17 cellular contexts compared by ENCODE assay signal in genomic region chr9:5624655-5625054, GRCh38. TPM values are rescaled to one million over a fixed set of nuclear protein-coding genes. Genes with fewer than 3 reads are reported as not detected.
A peak's percentile ranks its signal among the peaks of the same experiment; 100 is the strongest.
DNase-seq lines count a peak whose midpoint lies in the region; ATAC-seq and TF ChIP-seq lines count a peak whose summit lies in the region.
"Had no signal": no experiment of that assay in that cellular context is flagged by ENCODE, and none has a peak within 500 bp of the region (broad histone marks: within the 10 kb centered on the region; RNA-seq: fewer than 3 reads in every experiment).

No MANE protein-coding gene starts in this region.

- peak; percentile 19 for ATAC-seq in HG02938 (IDR thresholded peaks at IDR 0.05; ENCODE audit: unreplicated experiment)
- no peak for ATAC-seq in activated T-helper 17 cell treated with anti-CD3 and anti-CD28 coated beads, Interleukin-2, amount 50 U/mL, for 72 hours (replicated peaks)
- no peak for ATAC-seq in psoas muscle
- no peak for ATAC-seq in HG03135 (IDR thresholded peaks at IDR 0.05; ENCODE audit: unreplicated experiment)
- ATAC-seq in GM18907 (IDR thresholded peaks at IDR 0.05; ENCODE audit: unreplicated experiment), result no peak
- ATAC-seq: HepG2 had no signal

- no peaks in the 10 kb centered on the region for H3K27me3 Mint-ChIP-seq in activated CD4-positive, alpha-beta T cell treated with anti-CD3 and anti-CD28 coated beads, Interleukin-2, amount 10 ng/mL, durations not matched to agents 24 days and 14 days
- no peaks in the 10 kb centered on the region for H3K27me3 Mint-ChIP-seq in activated T-helper 17 cell treated with anti-CD3 and anti-CD28 coated beads, Interleukin-2, amount 50 U/mL, for 72 hours

- peak overlapping the region; percentile 42 for H3K27ac Mint-ChIP-seq in activated CD4-positive, alpha-beta T cell treated with anti-CD3 and anti-CD28 coated beads, Interleukin-2, amount 10 ng/mL, durations not matched to agents 24 days and 14 days
- H3K27ac Mint-ChIP-seq in activated T-helper 17 cell treated with anti-CD3 and anti-CD28 coated beads, Interleukin-2, amount 50 U/mL, for 72 hours, result peak overlapping the region; percentile 70

- 94 to 100% (median 95%) methylated on average over 2 of the region's 2 CpGs for WGBS in psoas muscle, 3 donors

- H3K4me3 Mint-ChIP-seq in activated CD4-positive, alpha-beta T cell treated with anti-CD3 and anti-CD28 coated beads, Interleukin-2, amount 10 ng/mL, durations not matched to agents 24 days and 14 days, result no peak overlapping the region
- H3K4me3 Mint-ChIP-seq in activated T-helper 17 cell treated with anti-CD3 and anti-CD28 coated beads, Interleukin-2, amount 50 U/mL, for 72 hours, result peak overlapping the region; percentile 46

- H3K27ac ChIP-seq in psoas muscle (peak overlapping the region; percentile 18), ascending aorta (peak overlapping the region in 1 of 2 donors; percentile 14)
- H3K27ac ChIP-seq: C4-2B, thyroid gland had no signal

- intact Hi-C loops in activated CD4-positive, alpha-beta T cell treated with anti-CD3 and anti-CD28 coated beads, Interleukin-2, amount 10 ng/mL, durations not matched to agents 24 days and 14 days (cut with micrococcal nuclease), result loop anchor here (5.0 kb wide), 4 partner anchors 138 to 1133 kb away; partner anchors contain the start of genes JAK2, KDM4C and RCL1
- intact Hi-C loops in psoas muscle (cut with DNase I), result loop anchor here in 1 of 2 donors (10.0 kb wide), 2 partner anchors 390 to 960 kb away; partner anchors contain the start of genes PLPP6, RANBP6 and SPATA6L
- intact Hi-C loops in ascending aorta (cut with DNase I), result loop anchor here (5.0 to 10.0 kb wide), 4 partner anchors 640 to 947 kb away; partner anchors contain the start of genes CDC37L1, JAK2, RCL1 and UHRF2

- H3K4me3 ChIP-seq in psoas muscle, result no peak overlapping the region
- no peak overlapping the region for H3K4me3 ChIP-seq in ascending aorta
- H3K4me3 ChIP-seq: thyroid gland had no signal

- H3K27me3 ChIP-seq in psoas muscle (ENCODE audit: insufficient read depth in 3 of 3, low read length in 2 of 3), result no peaks in the 10 kb centered on the region
- no peaks in the 10 kb centered on the region for H3K27me3 ChIP-seq in ascending aorta
- H3K27me3 ChIP-seq: thyroid gland had no signal

- no peak for DNase-seq in activated CD4-positive, alpha-beta T cell treated with anti-CD3 and anti-CD28 coated beads, Interleukin-2, amount 10 ng/mL, durations not matched to agents 24 days and 14 days
- no peak for DNase-seq in activated CD4-positive, alpha-beta T cell treated with anti-CD3 and anti-CD28 coated beads, Interleukin-2, amount 50 U/mL, for 1 hour
- no peak for DNase-seq in psoas muscle
- DNase-seq in ascending aorta (ENCODE audit: low spot score in 2 of 2), result no peak
- DNase-seq: 8988T, cortex of kidney, EL, H7, immature natural killer cell, RPMI8226, thyroid gland had no signal

- H3K4me1 ChIP-seq in psoas muscle, result peaks cover 29% of the 10 kb centered on the region
- H3K4me1 ChIP-seq in ascending aorta, result peaks cover 5 to 51% of the 10 kb centered on the region in 2 donors

- peaks cover 0 to 4% of the 10 kb centered on the region in 2 donors for H3K36me3 ChIP-seq in psoas muscle (ENCODE audit: insufficient read depth in 1 of 2, low read depth in 1 of 2)
- H3K36me3 ChIP-seq in ascending aorta, result no peaks in the 10 kb centered on the region
- H3K36me3 ChIP-seq: thyroid gland had no signal

- no peaks in the 10 kb centered on the region for H3K9me3 Mint-ChIP-seq in activated CD4-positive, alpha-beta T cell treated with anti-CD3 and anti-CD28 coated beads, Interleukin-2, amount 10 ng/mL, durations not matched to agents 24 days and 14 days
- H3K9me3 Mint-ChIP-seq in activated T-helper 17 cell treated with anti-CD3 and anti-CD28 coated beads, Interleukin-2, amount 50 U/mL, for 72 hours, result no peaks in the 10 kb centered on the region
- H3K9me3 Mint-ChIP-seq: immature natural killer cell had no signal

- H3K9me3 ChIP-seq in psoas muscle, result no peaks in the 10 kb centered on the region
- H3K9me3 ChIP-seq in ascending aorta, result no peaks in the 10 kb centered on the region
- H3K9me3 ChIP-seq: thyroid gland had no signal

- TF ChIP-seq CTCF in psoas muscle (IDR thresholded peaks at IDR 0.05), result no peak
- TF ChIP-seq CTCF in ascending aorta (IDR thresholded peaks at IDR 0.05), result no peak

- peaks cover 31% of the 10 kb centered on the region for H3K4me1 Mint-ChIP-seq in activated CD4-positive, alpha-beta T cell treated with anti-CD3 and anti-CD28 coated beads, Interleukin-2, amount 10 ng/mL, durations not matched to agents 24 days and 14 days
- peaks cover 15% of the 10 kb centered on the region for H3K4me1 Mint-ChIP-seq in activated T-helper 17 cell treated with anti-CD3 and anti-CD28 coated beads, Interleukin-2, amount 50 U/mL, for 72 hours

- H3K36me3 Mint-ChIP-seq in activated CD4-positive, alpha-beta T cell treated with anti-CD3 and anti-CD28 coated beads, Interleukin-2, amount 10 ng/mL, durations not matched to agents 24 days and 14 days (ENCODE audit: low read depth), result peaks cover 16% of the 10 kb centered on the region
- H3K36me3 Mint-ChIP-seq in activated T-helper 17 cell treated with anti-CD3 and anti-CD28 coated beads, Interleukin-2, amount 50 U/mL, for 72 hours (ENCODE audit: low read depth), result peaks cover 31% of the 10 kb centered on the region
- H3K36me3 Mint-ChIP-seq: immature natural killer cell had no signal

RNA-seq across cellular contexts. Expression of gene RIC1, which starts 4.3 kb away (rescaled TPM):
- total RNA-seq in activated CD4-positive, alpha-beta T cell treated with anti-CD3 and anti-CD28 coated beads, Interleukin-2, amount 10 ng/mL, durations not matched to agents 24 days and 14 days, result 20.2 and 20.4 TPM in 2 replicates
- 10 to 100 TPM; 20.1 to 20.3 TPM for total RNA-seq in activated T-helper 17 cell treated with anti-CD3 and anti-CD28 coated beads, Interleukin-2, amount 50 U/mL, for 72 hours
- total RNA-seq in psoas muscle (10 to 100 TPM; 10.9 to 28.6 (median 13.8) TPM), ascending aorta (46.7 TPM)
- polyA plus RNA-seq in psoas muscle, result 10 to 100 TPM in 1 of 3 donors, 1 to 10 TPM in 2; 6.8 to 18.7 (median 8.8) TPM
